ENCODE assay signal across 39 cellular contexts in genomic region chr7:85316489-85316888, GRCh38.
"Had no signal": no experiment of that assay in that cellular context is flagged by ENCODE, and none has a peak within 500 bp of the region (broad histone marks: within the 10 kb centered on the region; RNA-seq: fewer than 3 reads in every experiment).

No MANE protein-coding gene starts in this region.

- H3K9me3 Mint-ChIP-seq: activated naive CD8-positive, alpha-beta T cell treated with anti-CD3 and anti-CD28 coated beads, Interleukin-2, amount 10 ng/mL, durations not matched to agents 7 days and 5 days; activated T-helper 1 cell treated with anti-CD3 and anti-CD28 coated beads, Interleukin-12 subunit alpha, Interleukin-12 subunit beta, Interleukin-2, Interleukin-4 antibody, amounts not matched to agents 30 ng/mL and 10 ng/mL and 1 ng/mL, durations not matched to agents 14 hours and 24 hours and 36 hours; activated T-helper 2 cell treated with anti-CD3 and anti-CD28 coated beads, Interferon-gamma antibody, Interleukin-2, Interleukin-4, amounts not matched to agents 10 μg/mL and 5 μg/mL and 100 μg/mL, durations not matched to agents 14 hours and 24 hours and 36 hours; brain had no signal

- DNase-seq: activated effector memory CD4-positive, alpha-beta T cell treated with anti-CD3 and anti-CD28 coated beads, Interleukin-2, amount 50 U/mL, for 16 hours; activated effector memory CD4-positive, alpha-beta T cell treated with Interleukin-2 at 50 U/mL for 16 hours; activated gamma-delta T cell; activated gamma-delta T cell treated with Interleukin-2 at 50 U/mL for 16 hours; activated naive CD4-positive, alpha-beta T cell; activated naive CD4-positive, alpha-beta T cell treated with anti-CD3 and anti-CD28 coated beads, Interleukin-2, amount 10 ng/mL, durations not matched to agents 7 days and 5 days; activated naive CD4-positive, alpha-beta T cell treated with anti-CD3 and anti-CD28 coated beads, Interleukin-2, amount 50 U/mL, for 16 hours; activated naive CD4-positive, alpha-beta T cell treated with Interleukin-2 at 50 U/mL for 16 hours; activated naive CD8-positive, alpha-beta T cell treated with anti-CD3 and anti-CD28 coated beads for 36 hours; activated naive CD8-positive, alpha-beta T cell treated with anti-CD3 and anti-CD28 coated beads, Interleukin-2, amount 10 ng/mL, durations not matched to agents 7 days and 5 days; activated naive CD8-positive, alpha-beta T cell treated with anti-CD3 and anti-CD28 coated beads, Interleukin-2, amount 50 U/mL, for 24 hours; activated T-cell treated with anti-CD3 and anti-CD28 coated beads, Interleukin-2, amount 50 U/mL, for 24 hours; activated T-cell treated with anti-CD3 and anti-CD28 coated beads, Interleukin-2, amount 50 U/mL, for 4 hours; activated T-cell treated with anti-CD3 and anti-CD28 coated beads, Interleukin-2, amount 50 U/mL, for 48 hours; activated T-cell treated with anti-CD3 and anti-CD28 coated beads, Interleukin-2, amount 50 U/mL, for 72 hours; adrenal gland; amniotic stem cell; amygdala; anterior cingulate cortex; aorta; body of pancreas; brain microvascular endothelial cell; caudate nucleus; central memory CD4-positive, alpha-beta T cell; cerebellar nuclear complex had no signal

- H3K4me3 Mint-ChIP-seq: activated naive CD4-positive, alpha-beta T cell treated with anti-CD3 and anti-CD28 coated beads, Interleukin-2, amount 10 ng/mL, durations not matched to agents 7 days and 5 days; activated naive CD4-positive, alpha-beta T cell treated with anti-CD3 and anti-CD28 coated beads, Interleukin-2, amount 50 U/mL, for 24 hours; activated naive CD8-positive, alpha-beta T cell; activated naive CD8-positive, alpha-beta T cell treated with anti-CD3 and anti-CD28 coated beads for 36 hours; activated naive CD8-positive, alpha-beta T cell treated with anti-CD3 and anti-CD28 coated beads, Interleukin-2, amount 10 ng/mL, durations not matched to agents 7 days and 5 days; activated naive CD8-positive, alpha-beta T cell treated with anti-CD3 and anti-CD28 coated beads, Interleukin-2, amount 50 U/mL, for 24 hours; activated T-cell treated with anti-CD3 and anti-CD28 coated beads, Interleukin-2, amount 50 U/mL, for 24 hours; activated T-cell treated with anti-CD3 and anti-CD28 coated beads, Interleukin-2, amount 50 U/mL, for 4 hours; activated T-cell treated with anti-CD3 and anti-CD28 coated beads, Interleukin-2, amount 50 U/mL, for 72 hours; activated T-helper 1 cell treated with anti-CD3 and anti-CD28 coated beads, Interleukin-12 subunit alpha, Interleukin-12 subunit beta, Interleukin-2, Interleukin-4 antibody, amounts not matched to agents 30 ng/mL and 10 ng/mL and 1 ng/mL, durations not matched to agents 14 hours and 24 hours and 36 hours; activated T-helper 17 cell treated with anti-CD3 and anti-CD28 coated beads, Interleukin-2, amount 50 U/mL, for 72 hours; brain; central memory CD8-positive, alpha-beta T cell had no signal

- H3K27ac Mint-ChIP-seq: activated naive CD4-positive, alpha-beta T cell treated with anti-CD3 and anti-CD28 coated beads, Interleukin-2, amount 10 ng/mL, durations not matched to agents 7 days and 5 days; activated naive CD4-positive, alpha-beta T cell treated with anti-CD3 and anti-CD28 coated beads, Interleukin-2, amount 50 U/mL, for 24 hours; activated naive CD4-positive, alpha-beta T cell treated with anti-CD3 and anti-CD28 coated beads, Interleukin-2, amount 50 U/mL, for 72 hours; activated naive CD8-positive, alpha-beta T cell; activated naive CD8-positive, alpha-beta T cell treated with anti-CD3 and anti-CD28 coated beads for 36 hours; activated naive CD8-positive, alpha-beta T cell treated with anti-CD3 and anti-CD28 coated beads, Interleukin-2, amount 10 ng/mL, durations not matched to agents 7 days and 5 days; activated naive CD8-positive, alpha-beta T cell treated with anti-CD3 and anti-CD28 coated beads, Interleukin-2, amount 50 U/mL, for 24 hours; activated T-cell treated with anti-CD3 and anti-CD28 coated beads, Interleukin-2, amount 50 U/mL, for 24 hours; activated T-cell treated with anti-CD3 and anti-CD28 coated beads, Interleukin-2, amount 50 U/mL, for 72 hours; activated T-helper 1 cell treated with anti-CD3 and anti-CD28 coated beads, Interleukin-12 subunit alpha, Interleukin-12 subunit beta, Interleukin-2, Interleukin-4 antibody, amounts not matched to agents 30 ng/mL and 10 ng/mL and 1 ng/mL, durations not matched to agents 14 hours and 24 hours and 36 hours; activated T-helper 17 cell treated with anti-CD3 and anti-CD28 coated beads, Interleukin-2, amount 50 U/mL, for 72 hours; activated T-helper 2 cell treated with anti-CD3 and anti-CD28 coated beads, Interferon-gamma antibody, Interleukin-2, Interleukin-4, amounts not matched to agents 10 μg/mL and 5 μg/mL and 100 μg/mL, durations not matched to agents 14 hours and 24 hours and 36 hours; brain had no signal

- H3K4me1 Mint-ChIP-seq: activated naive CD4-positive, alpha-beta T cell treated with anti-CD3 and anti-CD28 coated beads, Interleukin-2, amount 10 ng/mL, durations not matched to agents 7 days and 5 days; activated naive CD4-positive, alpha-beta T cell treated with anti-CD3 and anti-CD28 coated beads, Interleukin-2, amount 50 U/mL, for 24 hours; activated naive CD8-positive, alpha-beta T cell treated with anti-CD3 and anti-CD28 coated beads for 36 hours; activated naive CD8-positive, alpha-beta T cell treated with anti-CD3 and anti-CD28 coated beads, Interleukin-2, amount 10 ng/mL, durations not matched to agents 7 days and 5 days; activated naive CD8-positive, alpha-beta T cell treated with anti-CD3 and anti-CD28 coated beads, Interleukin-2, amount 50 U/mL, for 24 hours; activated T-helper 17 cell treated with anti-CD3 and anti-CD28 coated beads, Interleukin-2, amount 50 U/mL, for 72 hours; brain; central memory CD8-positive, alpha-beta T cell had no signal

- H3K36me3 Mint-ChIP-seq: activated naive CD4-positive, alpha-beta T cell treated with anti-CD3 and anti-CD28 coated beads, Interleukin-2, amount 10 ng/mL, durations not matched to agents 7 days and 5 days; activated naive CD4-positive, alpha-beta T cell treated with anti-CD3 and anti-CD28 coated beads, Interleukin-2, amount 50 U/mL, for 24 hours; activated naive CD4-positive, alpha-beta T cell treated with anti-CD3 and anti-CD28 coated beads, Interleukin-2, amount 50 U/mL, for 72 hours; activated naive CD8-positive, alpha-beta T cell; activated naive CD8-positive, alpha-beta T cell treated with anti-CD3 and anti-CD28 coated beads for 36 hours; activated naive CD8-positive, alpha-beta T cell treated with anti-CD3 and anti-CD28 coated beads, Interleukin-2, amount 10 ng/mL, durations not matched to agents 7 days and 5 days; brain had no signal

- FAIRE-seq: astrocyte, bronchial epithelial cell, colon had no signal

- H3K9me3 ChIP-seq: adrenal gland, ascending aorta, body of pancreas, breast epithelium had no signal

- ATAC-seq: activated naive CD4-positive, alpha-beta T cell treated with anti-CD3 and anti-CD28 coated beads, Interleukin-2, amount 50 U/mL, for 72 hours; activated naive CD8-positive, alpha-beta T cell treated with anti-CD3 and anti-CD28 coated beads, Interleukin-2, amount 50 U/mL, for 24 hours; activated T-cell treated with anti-CD3 and anti-CD28 coated beads, Interleukin-2, amount 50 U/mL, for 4 hours; activated T-cell treated with anti-CD3 and anti-CD28 coated beads, Interleukin-2, amount 50 U/mL, for 72 hours; activated T-helper 17 cell treated with anti-CD3 and anti-CD28 coated beads, Interleukin-2, amount 50 U/mL, for 72 hours; body of pancreas had no signal

- H3K36me3 ChIP-seq: adrenal gland, ascending aorta, brain microvascular endothelial cell, breast epithelium, cardiac muscle cell had no signal

- H3K4me1 ChIP-seq: adrenal gland, ascending aorta, body of pancreas, breast epithelium had no signal

- H3K27me3 Mint-ChIP-seq: activated naive CD4-positive, alpha-beta T cell treated with anti-CD3 and anti-CD28 coated beads, Interleukin-2, amount 10 ng/mL, durations not matched to agents 7 days and 5 days; activated naive CD4-positive, alpha-beta T cell treated with anti-CD3 and anti-CD28 coated beads, Interleukin-2, amount 50 U/mL, for 24 hours; activated naive CD8-positive, alpha-beta T cell; activated naive CD8-positive, alpha-beta T cell treated with anti-CD3 and anti-CD28 coated beads for 36 hours; activated naive CD8-positive, alpha-beta T cell treated with anti-CD3 and anti-CD28 coated beads, Interleukin-2, amount 10 ng/mL, durations not matched to agents 7 days and 5 days; activated naive CD8-positive, alpha-beta T cell treated with anti-CD3 and anti-CD28 coated beads, Interleukin-2, amount 50 U/mL, for 24 hours; activated T-cell treated with anti-CD3 and anti-CD28 coated beads, Interleukin-2, amount 50 U/mL, for 24 hours; activated T-helper 17 cell treated with anti-CD3 and anti-CD28 coated beads, Interleukin-2, amount 50 U/mL, for 72 hours; central memory CD8-positive, alpha-beta T cell had no signal

- H3K4me3 ChIP-seq: adrenal gland, ascending aorta, body of pancreas, breast epithelium, cardiac muscle cell had no signal

- H3K27ac ChIP-seq: adrenal gland, ascending aorta, body of pancreas, brain microvascular endothelial cell, breast epithelium, cardiac muscle cell had no signal

- H3K27me3 ChIP-seq: adrenal gland, ascending aorta, body of pancreas, brain microvascular endothelial cell, breast epithelium, cardiac muscle cell had no signal
